15 cellular contexts compared by ENCODE assay signal in genomic region chr4:185885075-185885474, GRCh38.
DNase-seq lines count a peak whose midpoint lies in the region; ATAC-seq and TF ChIP-seq lines count a peak whose summit lies in the region.
"Had no signal": no experiment of that assay in that cellular context is flagged by ENCODE, and none has a peak within 500 bp of the region (broad histone marks: within the 10 kb centered on the region; RNA-seq: fewer than 3 reads in every experiment).

No MANE protein-coding gene starts in this region.

- no peak overlapping the region for H2AFZ ChIP-seq in neural progenitor cell (replicated peaks)
- H2AFZ ChIP-seq: GM23248 had no signal

- CTCF ChIA-PET in naive thymus-derived CD4-positive, alpha-beta T cell (lab: Charles Lee) = no interaction called here

- peaks cover 13% of the 10 kb centered on the region for H3K4me1 Mint-ChIP-seq in neural progenitor cell
- H3K4me1 Mint-ChIP-seq in naive thymus-derived CD4-positive, alpha-beta T cell = peaks cover 0 to 5% (median 0%) of the 10 kb centered on the region in 7 donors

- no peaks in the 10 kb centered on the region for H3K36me3 ChIP-seq in WERI-Rb-1
- no peaks in the 10 kb centered on the region for H3K36me3 ChIP-seq in neural progenitor cell
- no peaks in the 10 kb centered on the region for H3K36me3 ChIP-seq in naive thymus-derived CD4-positive, alpha-beta T cell (ENCODE audit: control insufficient read depth in 2 of 3, insufficient read depth in 3 of 3, low read length in 3 of 3)
- H3K36me3 ChIP-seq: BLaER1 had no signal

- DNase-seq in D341Med (ENCODE audit: low spot score) (peak; percentile 58), NCI-H2171 treated with DMSO at 0.1 percent for 48 hours (lab: John Stamatoyannopoulos, UW) (peak; percentile 69), WERI-Rb-1 (peak; percentile 62), neural progenitor cell (ENCODE audit: low spot score) (no peak), 8988T (no peak), kidney glomerular epithelial cell (lab: John Stamatoyannopoulos, UW) (no peak)
- no peak for DNase-seq in naive thymus-derived CD4-positive, alpha-beta T cell
- DNase-seq: AML-193; Calu3; CD4-positive, CD25-positive, alpha-beta regulatory T cell; DMS79; GM23248; H9 had no signal

- H3K9me3 Mint-ChIP-seq in neural progenitor cell = peaks cover 14% of the 10 kb centered on the region
- peaks cover 0 to 19% (median 2%) of the 10 kb centered on the region in 11 donors for H3K9me3 Mint-ChIP-seq in naive thymus-derived CD4-positive, alpha-beta T cell

- H3K4me2 ChIP-seq in neural progenitor cell = no peak overlapping the region
- H3K4me2 ChIP-seq: BLaER1 had no signal

- TF ChIP-seq CTCF in WERI-Rb-1 (IDR thresholded peaks at IDR 0.05; ENCODE audit: low read depth, low read length) (0 out of 2 replicates have a peak, but pooled peaks have one; percentile 1), neural progenitor cell (IDR thresholded peaks at IDR 0.05) (no peak)

- H3K9ac ChIP-seq in neural progenitor cell = no peak overlapping the region
- H3K9ac ChIP-seq: BLaER1, GM23248 had no signal

- no peaks in the 10 kb centered on the region for H4K20me1 ChIP-seq in neural progenitor cell (ENCODE audit: low read depth)
- H4K20me1 ChIP-seq: BLaER1 had no signal

- H3K4me3 ChIP-seq in WERI-Rb-1 (ENCODE audit: low read depth, low read length) (no peak overlapping the region), neural progenitor cell (no peak overlapping the region)
- no peak overlapping the region for H3K4me3 ChIP-seq in naive thymus-derived CD4-positive, alpha-beta T cell (ENCODE audit: low read length)
- H3K4me3 ChIP-seq: BLaER1, GM12878, GM23248 had no signal

- H3K79me2 ChIP-seq in neural progenitor cell (ENCODE audit: low read depth) = no peaks in the 10 kb centered on the region

- H3K4me3 Mint-ChIP-seq in neural progenitor cell = no peak overlapping the region
- no peak overlapping the region for H3K4me3 Mint-ChIP-seq in naive thymus-derived CD4-positive, alpha-beta T cell
- H3K4me3 Mint-ChIP-seq: CD4-positive, CD25-positive, alpha-beta regulatory T cell; H9 had no signal

- H3K27ac ChIP-seq in WERI-Rb-1 = peak overlapping the region; percentile 1; the same call in 1 of the 2 replicates
- no peak overlapping the region for H3K27ac ChIP-seq in neural progenitor cell
- H3K27ac ChIP-seq in naive thymus-derived CD4-positive, alpha-beta T cell (ENCODE audit: low read depth, low read length) = no peak overlapping the region
- H3K27ac ChIP-seq: BLaER1, GM23248 had no signal

- H3F3A ChIP-seq in neural progenitor cell (ENCODE audit: low read depth) = peaks cover 2% of the 10 kb centered on the region

- peak overlapping the region; percentile 30 for H3K27ac Mint-ChIP-seq in neural progenitor cell
- no peak overlapping the region for H3K27ac Mint-ChIP-seq in naive thymus-derived CD4-positive, alpha-beta T cell
- H3K27ac Mint-ChIP-seq: CD4-positive, CD25-positive, alpha-beta regulatory T cell; H9 had no signal

- peaks cover 12% of the 10 kb centered on the region for H3K4me1 ChIP-seq in neural progenitor cell
- H3K4me1 ChIP-seq in naive thymus-derived CD4-positive, alpha-beta T cell (ENCODE audit: control insufficient read depth in 2 of 2, insufficient read depth in 2 of 2, low read length in 2 of 2) = no peaks in the 10 kb centered on the region

- peaks cover 3% of the 10 kb centered on the region for H3K36me3 Mint-ChIP-seq in neural progenitor cell
- peaks cover 0 to 5% (median 0%) of the 10 kb centered on the region in 5 donors for H3K36me3 Mint-ChIP-seq in naive thymus-derived CD4-positive, alpha-beta T cell
- H3K36me3 Mint-ChIP-seq: CD4-positive, CD25-positive, alpha-beta regulatory T cell had no signal

- POLR2A ChIA-PET in naive thymus-derived CD4-positive, alpha-beta T cell (lab: Charles Lee) = no interaction called here

- no peak for ATAC-seq in naive thymus-derived CD4-positive, alpha-beta T cell
- ATAC-seq: GM12878 had no signal

- H3K27me3 ChIP-seq in WERI-Rb-1 (ENCODE audit: insufficient read depth, low read depth, severe bottlenecking) = no peaks in the 10 kb centered on the region
- no peaks in the 10 kb centered on the region for H3K27me3 ChIP-seq in neural progenitor cell
- H3K27me3 ChIP-seq in naive thymus-derived CD4-positive, alpha-beta T cell (ENCODE audit: control insufficient read depth in 2 of 2, insufficient read depth in 2 of 2, low read length in 2 of 2) = peaks cover 0 to 3% of the 10 kb centered on the region in 2 donors
- H3K27me3 ChIP-seq: BLaER1 had no signal

- peaks cover 4% of the 10 kb centered on the region for H3K27me3 Mint-ChIP-seq in neural progenitor cell (ENCODE audit: insufficient read depth, low read depth)
- H3K27me3 Mint-ChIP-seq in naive thymus-derived CD4-positive, alpha-beta T cell = peaks cover 5 to 34% (median 9%) of the 10 kb centered on the region in 5 donors

- intact Hi-C loops in naive thymus-derived CD4-positive, alpha-beta T cell (cut with micrococcal nuclease) = no loop called here

- H3K9me3 ChIP-seq in WERI-Rb-1 (ENCODE audit: severe bottlenecking) (peaks cover 9% of the 10 kb centered on the region), neural progenitor cell (ENCODE audit: low read depth) (peaks cover 4% of the 10 kb centered on the region)
- H3K9me3 ChIP-seq in naive thymus-derived CD4-positive, alpha-beta T cell (ENCODE audit: control insufficient read depth in 2 of 3, low read length in 3 of 3) = peaks cover 0 to 3% (median 0%) of the 10 kb centered on the region in 3 experiments

Comparison
In these comparisons a context has a peak if more than half of its experiments do, and no peak if none do; other contexts are left out.
1. DNase-seq: peak in D341Med (single experiment), NCI-H2171 treated with DMSO at 0.1 percent for 48 hours (single experiment) and WERI-Rb-1 (single experiment); none in neural progenitor cell (single experiment), naive thymus-derived CD4-positive, alpha-beta T cell (0 of 9), 8988T (single experiment) and kidney glomerular epithelial cell (single experiment).